ENCODE assay signal across 8 cellular contexts in genomic region chrX:74924449-74925209, GRCh38. TPM values are rescaled to one million over a fixed set of nuclear protein-coding genes. Genes with fewer than 3 reads are reported as not detected.
DNase-seq lines count a peak whose midpoint lies in the region; ATAC-seq and TF ChIP-seq lines count a peak whose summit lies in the region.

No MANE protein-coding gene starts in this region.

- peak overlapping the region; percentile 31 for H3K4me3 ChIP-seq in A673 (ENCODE audit: low read depth, low read length, poor library complexity, severe bottlenecking)
- H3K4me3 ChIP-seq in right atrium auricular region = peak overlapping the region; percentile 32 to 51
- H3K4me3 ChIP-seq in psoas muscle = peak overlapping the region; percentile 63

- H3K36me3 Mint-ChIP-seq in activated naive CD4-positive, alpha-beta T cell treated with anti-CD3 and anti-CD28 coated beads, Interleukin-2, amount 50 U/mL, for 24 hours = no peaks in the 10 kb centered on the region

- no peak overlapping the region for H3K27ac ChIP-seq in A673 (ENCODE audit: low read depth, low read length, poor library complexity, severe bottlenecking)
- no peak overlapping the region for H3K27ac ChIP-seq in right atrium auricular region
- H3K27ac ChIP-seq in psoas muscle = no peak overlapping the region

- H3K36me3 ChIP-seq in A673 (ENCODE audit: insufficient read depth, low read length, poor library complexity, severe bottlenecking) (no peaks in the 10 kb centered on the region), right atrium auricular region (no peaks in the 10 kb centered on the region), psoas muscle (ENCODE audit: insufficient read depth in 1 of 2, low read depth in 1 of 2) (no peaks in the 10 kb centered on the region)

- intact Hi-C loops in A673 (cut with micrococcal nuclease; ENCODE audit: unreplicated experiment) (no loop called here), psoas muscle (cut with DNase I) (no loop called here)

- peak; percentile 45 for DNase-seq in A673 (ENCODE audit: low spot score)
- peak; percentile 54 to 65 for DNase-seq in NCI-H524 (lab: John Stamatoyannopoulos, UW)
- no peak for DNase-seq in right atrium auricular region (ENCODE audit: low spot score)
- peak; percentile 33 to 53 for DNase-seq in psoas muscle
- DNase-seq in HPDE6-E6E7 (ENCODE audit: extremely low spot score) = no peak

- H3K27ac Mint-ChIP-seq in activated naive CD4-positive, alpha-beta T cell treated with anti-CD3 and anti-CD28 coated beads, Interleukin-2, amount 50 U/mL, for 24 hours = peak overlapping the region; percentile 87

- ATAC-seq in GM18511 (IDR thresholded peaks at IDR 0.05; ENCODE audit: unreplicated experiment) = peak; percentile 57
- ATAC-seq in HG03039 (IDR thresholded peaks at IDR 0.05; ENCODE audit: unreplicated experiment) = peak; percentile 51
- peak; percentile 42 to 71 (median 65) for ATAC-seq in psoas muscle

- H3K4me1 ChIP-seq in A673 (ENCODE audit: insufficient read depth, low read length, poor library complexity, severe bottlenecking) (no peaks in the 10 kb centered on the region), right atrium auricular region (peaks cover 0 to 6% of the 10 kb centered on the region in 2 donors), psoas muscle (no peaks in the 10 kb centered on the region)

- BruUV-seq in A673 (replicated peaks; lab: Mats Ljungman, UMichigan) = no TSS peak

- peaks cover 6% of the 10 kb centered on the region for H3K27me3 Mint-ChIP-seq in activated naive CD4-positive, alpha-beta T cell treated with anti-CD3 and anti-CD28 coated beads, Interleukin-2, amount 50 U/mL, for 24 hours

- CTCF ChIA-PET in A673 (lab: Charles Lee) = no interaction called here

- WGBS in psoas muscle, 3 donors = 1 to 42% (median 2%) methylated on average over 40 to 79 of the region's 79 CpGs

- TF ChIP-seq CTCF in A673 (conservative IDR thresholded peaks at IDR 0.05; ENCODE audit: low read depth, low read length) = no peak
- TF ChIP-seq CTCF in right atrium auricular region (IDR thresholded peaks at IDR 0.05) = no peak
- TF ChIP-seq CTCF in psoas muscle (IDR thresholded peaks at IDR 0.05) = no peak

- no peaks in the 10 kb centered on the region for H3K9me3 ChIP-seq in A673 (ENCODE audit: low read depth, low read length, poor library complexity, severe bottlenecking)
- no peaks in the 10 kb centered on the region for H3K9me3 ChIP-seq in right atrium auricular region
- no peaks in the 10 kb centered on the region for H3K9me3 ChIP-seq in psoas muscle

- H3K27me3 ChIP-seq in A673 (replicated peaks; ENCODE audit: insufficient read depth, low read depth, low read length, poor library complexity) = peaks cover 21% of the 10 kb centered on the region
- H3K27me3 ChIP-seq in right atrium auricular region = peaks cover 0 to 8% of the 10 kb centered on the region in 2 donors
- H3K27me3 ChIP-seq in psoas muscle (ENCODE audit: insufficient read depth in 3 of 3, low read length in 2 of 3) = peaks cover 0 to 49% (median 0%) of the 10 kb centered on the region in 3 donors

- H3K9me3 Mint-ChIP-seq in activated naive CD4-positive, alpha-beta T cell treated with anti-CD3 and anti-CD28 coated beads, Interleukin-2, amount 50 U/mL, for 24 hours = no peaks in the 10 kb centered on the region

- peaks cover 7% of the 10 kb centered on the region for H3K4me1 Mint-ChIP-seq in activated naive CD4-positive, alpha-beta T cell treated with anti-CD3 and anti-CD28 coated beads, Interleukin-2, amount 50 U/mL, for 24 hours

- POLR2A ChIA-PET in A673 (lab: Charles Lee; ENCODE audit: low non-redundant PET) = no interaction called here

- peak overlapping the region; percentile 93 for H3K4me3 Mint-ChIP-seq in activated naive CD4-positive, alpha-beta T cell treated with anti-CD3 and anti-CD28 coated beads, Interleukin-2, amount 50 U/mL, for 24 hours

RNA-seq across cellular contexts. Expression of gene NEXMIF, which starts 0.6 kb away (rescaled TPM):
- 0.28 and 0.31 TPM in 2 replicates for total RNA-seq in A673 (2021)
- under 1 TPM; 0.26 to 0.35 TPM for total RNA-seq in right atrium auricular region
- under 1 TPM in 3 of 4 donors, not detected in 1; 0.08 to 0.13 (median 0.08) TPM for total RNA-seq in psoas muscle
- under 1 TPM; 0.01 TPM for polyA plus RNA-seq in psoas muscle

Comparison
In these comparisons a context has a peak if more than half of its experiments do, and no peak if none do; other contexts are left out.
1. DNase-seq: peak in A673 (single experiment), NCI-H524 (2 of 2) and psoas muscle (2 of 2); none in right atrium auricular region (single experiment) and HPDE6-E6E7 (single experiment).
2. Peak in every context shown above with its lines, with median percentiles within 50 percentile points of each other: H3K4me3 ChIP-seq and ATAC-seq.